ENCODE assay signal across 1 cellular context in the genomic region with DNA sequence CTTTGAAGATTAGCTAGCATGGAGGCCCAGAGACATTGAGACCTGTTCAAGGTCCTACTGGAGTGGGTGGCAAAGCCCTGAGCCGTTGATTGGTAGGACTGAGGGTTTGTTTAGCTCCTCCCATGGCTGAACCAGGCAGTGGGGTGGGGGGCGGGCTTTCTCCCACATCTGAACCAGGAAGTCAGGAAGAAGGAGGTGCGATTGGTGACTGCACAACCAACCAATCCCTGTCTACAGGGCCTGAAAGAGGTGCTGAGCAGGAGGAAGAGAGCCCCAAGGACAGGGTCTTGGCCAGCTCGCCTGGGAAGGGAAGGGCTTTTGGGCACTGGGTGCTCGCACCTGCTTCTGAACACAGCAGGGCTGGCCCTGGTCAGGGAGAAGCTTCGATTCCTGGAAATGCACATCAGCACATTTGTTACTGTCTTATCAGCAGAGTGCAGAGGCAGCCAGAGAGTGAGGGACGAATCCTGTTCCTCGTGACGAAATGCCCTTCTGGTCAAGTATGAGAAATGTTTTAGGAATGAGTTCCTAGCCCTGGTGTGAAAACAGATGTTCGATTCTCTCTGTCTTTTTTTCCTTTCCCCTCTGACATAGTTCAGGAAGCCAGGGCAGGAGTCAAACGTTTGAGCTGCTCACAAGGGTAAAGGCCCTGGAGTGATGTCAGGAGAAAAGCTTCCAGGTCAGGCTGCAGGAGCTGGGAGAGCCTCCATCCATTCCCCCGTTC.
TF ChIP-seq lines count a peak whose summit lies in the region.

No MANE protein-coding gene starts in this region.

TF ChIP-seq in K562, 482 proteins besides CTCF, POLR2A, EP300 and RAD21 (continued from another document and continues in another):
- TF ChIP-seq, protein P1, sequence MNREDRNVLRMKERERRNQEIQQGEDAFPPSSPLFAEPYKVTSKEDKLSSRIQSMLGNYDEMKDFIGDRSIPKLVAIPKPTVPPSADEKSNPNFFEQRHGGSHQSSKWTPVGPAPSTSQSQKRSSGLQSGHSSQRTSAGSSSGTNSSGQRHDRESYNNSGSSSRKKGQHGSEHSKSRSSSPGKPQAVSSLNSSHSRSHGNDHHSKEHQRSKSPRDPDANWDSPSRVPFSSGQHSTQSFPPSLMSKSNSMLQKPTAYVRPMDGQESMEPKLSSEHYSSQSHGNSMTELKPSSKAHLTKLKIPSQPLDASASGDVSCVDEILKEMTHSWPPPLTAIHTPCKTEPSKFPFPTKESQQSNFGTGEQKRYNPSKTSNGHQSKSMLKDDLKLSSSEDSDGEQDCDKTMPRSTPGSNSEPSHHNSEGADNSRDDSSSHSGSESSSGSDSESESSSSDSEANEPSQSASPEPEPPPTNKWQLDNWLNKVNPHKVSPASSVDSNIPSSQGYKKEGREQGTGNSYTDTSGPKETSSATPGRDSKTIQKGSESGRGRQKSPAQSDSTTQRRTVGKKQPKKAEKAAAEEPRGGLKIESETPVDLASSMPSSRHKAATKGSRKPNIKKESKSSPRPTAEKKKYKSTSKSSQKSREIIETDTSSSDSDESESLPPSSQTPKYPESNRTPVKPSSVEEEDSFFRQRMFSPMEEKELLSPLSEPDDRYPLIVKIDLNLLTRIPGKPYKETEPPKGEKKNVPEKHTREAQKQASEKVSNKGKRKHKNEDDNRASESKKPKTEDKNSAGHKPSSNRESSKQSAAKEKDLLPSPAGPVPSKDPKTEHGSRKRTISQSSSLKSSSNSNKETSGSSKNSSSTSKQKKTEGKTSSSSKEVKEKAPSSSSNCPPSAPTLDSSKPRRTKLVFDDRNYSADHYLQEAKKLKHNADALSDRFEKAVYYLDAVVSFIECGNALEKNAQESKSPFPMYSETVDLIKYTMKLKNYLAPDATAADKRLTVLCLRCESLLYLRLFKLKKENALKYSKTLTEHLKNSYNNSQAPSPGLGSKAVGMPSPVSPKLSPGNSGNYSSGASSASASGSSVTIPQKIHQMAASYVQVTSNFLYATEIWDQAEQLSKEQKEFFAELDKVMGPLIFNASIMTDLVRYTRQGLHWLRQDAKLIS (CRISPR knock-in tag; IDR thresholded peaks at IDR 0.05) = no peak
- TF ChIP-seq TCF7L2 (IDR thresholded peaks at IDR 0.05; ENCODE audit: low read depth, low read length) (no peak), ZNF444 (CRISPR knock-in tag; IDR thresholded peaks at IDR 0.05) (no peak), HDAC3 (IDR thresholded peaks at IDR 0.05; ENCODE audit: borderline replicate concordance, partially characterized antibody) (peak; percentile 83), CXXC5 (CRISPR knock-in tag; IDR thresholded peaks at IDR 0.05) (peak; percentile 86), RBBP5 (IDR thresholded peaks at IDR 0.05; ENCODE audit: borderline replicate concordance, insufficient read depth, low read length, poor library complexity, severe bottlenecking) (peak; percentile 91), HMG20A (CRISPR knock-in tag; conservative IDR thresholded peaks at IDR 0.05) (no peak), SP1 (CRISPR knock-in tag; IDR thresholded peaks at IDR 0.05) (no peak), ATF7 (IDR thresholded peaks at IDR 0.05) (peak; percentile 88), SP2 (IDR thresholded peaks at IDR 0.05; ENCODE audit: extremely low read depth, low read depth, low read length, poor library complexity, severe bottlenecking) (no peak), ARHGAP35 (IDR thresholded peaks at IDR 0.05; ENCODE audit: partially characterized antibody) (no peak), MEIS2 (IDR thresholded peaks at IDR 0.05; ENCODE audit: partially characterized antibody) (peak; percentile 91), ZNF696 (CRISPR knock-in tag; conservative IDR thresholded peaks at IDR 0.05) (no peak), TCF7 (IDR thresholded peaks at IDR 0.05; ENCODE audit: borderline replicate concordance) (no peak), CBX8 (IDR thresholded peaks at IDR 0.05; ENCODE audit: borderline replicate concordance, extremely low read depth, low read depth, low read length, poor library complexity, severe bottlenecking) (no peak), TBL1XR1 (IDR thresholded peaks at IDR 0.05; ENCODE audit: low read length in 2 of 2) (peak in 1 of 2 experiments; percentile 92; a peak in 3 of 4 replicates), NRF1 (conservative IDR thresholded peaks at IDR 0.05 in 1 of 2, IDR thresholded peaks at IDR 0.05 in 1 of 2) (peak; percentile 54 to 59), ZNF311 (CRISPR knock-in tag; IDR thresholded peaks at IDR 0.05) (0 out of 2 replicates have a peak, but pooled peaks have one; percentile 56), U2AF1 (optimal IDR thresholded peaks at IDR 0.05; ENCODE audit: low read depth, low read length) (no peak), PHB (CRISPR knock-in tag; IDR thresholded peaks at IDR 0.05) (no peak), HDAC6 (IDR thresholded peaks at IDR 0.05; ENCODE audit: low read depth, low read length) (no peak), ZNF586 (CRISPR knock-in tag; conservative IDR thresholded peaks at IDR 0.05) (no peak), CTBP1 (IDR thresholded peaks at IDR 0.05; ENCODE audit: borderline replicate concordance) (peak; percentile 95), ZNF699 (CRISPR knock-in tag; IDR thresholded peaks at IDR 0.05; ENCODE audit: insufficient replicate concordance) (no peak), CREM (IDR thresholded peaks at IDR 0.05; ENCODE audit: low read depth) (peak; percentile 87), MAFF (IDR thresholded peaks at IDR 0.05; ENCODE audit: low read length) (peak; percentile 92), ZNF184 (CRISPR knock-in tag; IDR thresholded peaks at IDR 0.05) (no peak), MAZ (CRISPR knock-in tag; conservative IDR thresholded peaks at IDR 0.05 in 1 of 2, IDR thresholded peaks at IDR 0.05 in 1 of 2) (peak in 1 of 2 experiments; percentile 75; a peak in 3 of 4 replicates), MYNN (IDR thresholded peaks at IDR 0.05) (peak; percentile 90), MYNN (CRISPR knock-in tag; IDR thresholded peaks at IDR 0.05) (no peak), ZNF41 (CRISPR knock-in tag; conservative IDR thresholded peaks at IDR 0.05) (no peak), RUNX1 (IDR thresholded peaks at IDR 0.05; ENCODE audit: low read depth) (no peak), GATAD2A (IDR thresholded peaks at IDR 0.05) (peak; percentile 73; the same call in 1 of the 2 replicates), NR2C1 (IDR thresholded peaks at IDR 0.05) (peak; percentile 54), NR2C1 (tag; IDR thresholded peaks at IDR 0.05) (peak; percentile 77), RBM39 (optimal IDR thresholded peaks at IDR 0.05; ENCODE audit: low read depth, low read length) (no peak), HNRNPK (IDR thresholded peaks at IDR 0.05; ENCODE audit: low read depth, low read length, poor library complexity, severe bottlenecking) (no peak), POLR2H (tag; IDR thresholded peaks at IDR 0.05; ENCODE audit: low read depth) (0 out of 2 replicates have a peak, but pooled peaks have one; percentile 41), HNRNPUL1 (IDR thresholded peaks at IDR 0.05; ENCODE audit: low read length) (no peak), SMC3 (conservative IDR thresholded peaks at IDR 0.05; ENCODE audit: insufficient read depth, low read depth, low read length) (no peak), MTA3 (IDR thresholded peaks at IDR 0.05; ENCODE audit: borderline replicate concordance) (peak; percentile 89), MCM2 (IDR thresholded peaks at IDR 0.05; ENCODE audit: low read depth) (no peak), ZFX (CRISPR knock-in tag; IDR thresholded peaks at IDR 0.05) (no peak)
- TF ChIP-seq, protein P2, sequence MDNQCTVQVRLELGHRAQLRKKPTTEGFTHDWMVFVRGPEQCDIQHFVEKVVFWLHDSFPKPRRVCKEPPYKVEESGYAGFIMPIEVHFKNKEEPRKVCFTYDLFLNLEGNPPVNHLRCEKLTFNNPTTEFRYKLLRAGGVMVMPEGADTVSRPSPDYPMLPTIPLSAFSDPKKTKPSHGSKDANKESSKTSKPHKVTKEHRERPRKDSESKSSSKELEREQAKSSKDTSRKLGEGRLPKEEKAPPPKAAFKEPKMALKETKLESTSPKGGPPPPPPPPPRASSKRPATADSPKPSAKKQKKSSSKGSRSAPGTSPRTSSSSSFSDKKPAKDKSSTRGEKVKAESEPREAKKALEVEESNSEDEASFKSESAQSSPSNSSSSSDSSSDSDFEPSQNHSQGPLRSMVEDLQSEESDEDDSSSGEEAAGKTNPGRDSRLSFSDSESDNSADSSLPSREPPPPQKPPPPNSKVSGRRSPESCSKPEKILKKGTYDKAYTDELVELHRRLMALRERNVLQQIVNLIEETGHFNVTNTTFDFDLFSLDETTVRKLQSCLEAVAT (IDR thresholded peaks at IDR 0.05) = peak in 1 of 2 experiments; percentile 77; a peak in 2 of 4 replicates
- TF ChIP-seq, protein P3, sequence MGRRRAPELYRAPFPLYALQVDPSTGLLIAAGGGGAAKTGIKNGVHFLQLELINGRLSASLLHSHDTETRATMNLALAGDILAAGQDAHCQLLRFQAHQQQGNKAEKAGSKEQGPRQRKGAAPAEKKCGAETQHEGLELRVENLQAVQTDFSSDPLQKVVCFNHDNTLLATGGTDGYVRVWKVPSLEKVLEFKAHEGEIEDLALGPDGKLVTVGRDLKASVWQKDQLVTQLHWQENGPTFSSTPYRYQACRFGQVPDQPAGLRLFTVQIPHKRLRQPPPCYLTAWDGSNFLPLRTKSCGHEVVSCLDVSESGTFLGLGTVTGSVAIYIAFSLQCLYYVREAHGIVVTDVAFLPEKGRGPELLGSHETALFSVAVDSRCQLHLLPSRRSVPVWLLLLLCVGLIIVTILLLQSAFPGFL (CRISPR knock-in tag; IDR thresholded peaks at IDR 0.05) = no peak
- TF ChIP-seq, protein P4, sequence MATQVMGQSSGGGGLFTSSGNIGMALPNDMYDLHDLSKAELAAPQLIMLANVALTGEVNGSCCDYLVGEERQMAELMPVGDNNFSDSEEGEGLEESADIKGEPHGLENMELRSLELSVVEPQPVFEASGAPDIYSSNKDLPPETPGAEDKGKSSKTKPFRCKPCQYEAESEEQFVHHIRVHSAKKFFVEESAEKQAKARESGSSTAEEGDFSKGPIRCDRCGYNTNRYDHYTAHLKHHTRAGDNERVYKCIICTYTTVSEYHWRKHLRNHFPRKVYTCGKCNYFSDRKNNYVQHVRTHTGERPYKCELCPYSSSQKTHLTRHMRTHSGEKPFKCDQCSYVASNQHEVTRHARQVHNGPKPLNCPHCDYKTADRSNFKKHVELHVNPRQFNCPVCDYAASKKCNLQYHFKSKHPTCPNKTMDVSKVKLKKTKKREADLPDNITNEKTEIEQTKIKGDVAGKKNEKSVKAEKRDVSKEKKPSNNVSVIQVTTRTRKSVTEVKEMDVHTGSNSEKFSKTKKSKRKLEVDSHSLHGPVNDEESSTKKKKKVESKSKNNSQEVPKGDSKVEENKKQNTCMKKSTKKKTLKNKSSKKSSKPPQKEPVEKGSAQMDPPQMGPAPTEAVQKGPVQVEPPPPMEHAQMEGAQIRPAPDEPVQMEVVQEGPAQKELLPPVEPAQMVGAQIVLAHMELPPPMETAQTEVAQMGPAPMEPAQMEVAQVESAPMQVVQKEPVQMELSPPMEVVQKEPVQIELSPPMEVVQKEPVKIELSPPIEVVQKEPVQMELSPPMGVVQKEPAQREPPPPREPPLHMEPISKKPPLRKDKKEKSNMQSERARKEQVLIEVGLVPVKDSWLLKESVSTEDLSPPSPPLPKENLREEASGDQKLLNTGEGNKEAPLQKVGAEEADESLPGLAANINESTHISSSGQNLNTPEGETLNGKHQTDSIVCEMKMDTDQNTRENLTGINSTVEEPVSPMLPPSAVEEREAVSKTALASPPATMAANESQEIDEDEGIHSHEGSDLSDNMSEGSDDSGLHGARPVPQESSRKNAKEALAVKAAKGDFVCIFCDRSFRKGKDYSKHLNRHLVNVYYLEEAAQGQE (CRISPR knock-in tag; IDR thresholded peaks at IDR 0.05; ENCODE audit: low read depth) = no peak
- TF ChIP-seq, protein P5, sequence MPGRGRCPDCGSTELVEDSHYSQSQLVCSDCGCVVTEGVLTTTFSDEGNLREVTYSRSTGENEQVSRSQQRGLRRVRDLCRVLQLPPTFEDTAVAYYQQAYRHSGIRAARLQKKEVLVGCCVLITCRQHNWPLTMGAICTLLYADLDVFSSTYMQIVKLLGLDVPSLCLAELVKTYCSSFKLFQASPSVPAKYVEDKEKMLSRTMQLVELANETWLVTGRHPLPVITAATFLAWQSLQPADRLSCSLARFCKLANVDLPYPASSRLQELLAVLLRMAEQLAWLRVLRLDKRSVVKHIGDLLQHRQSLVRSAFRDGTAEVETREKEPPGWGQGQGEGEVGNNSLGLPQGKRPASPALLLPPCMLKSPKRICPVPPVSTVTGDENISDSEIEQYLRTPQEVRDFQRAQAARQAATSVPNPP (IDR thresholded peaks at IDR 0.05; ENCODE audit: borderline replicate concordance, insufficient read depth, insufficient read length) = no peak
- TF ChIP-seq, protein P6, sequence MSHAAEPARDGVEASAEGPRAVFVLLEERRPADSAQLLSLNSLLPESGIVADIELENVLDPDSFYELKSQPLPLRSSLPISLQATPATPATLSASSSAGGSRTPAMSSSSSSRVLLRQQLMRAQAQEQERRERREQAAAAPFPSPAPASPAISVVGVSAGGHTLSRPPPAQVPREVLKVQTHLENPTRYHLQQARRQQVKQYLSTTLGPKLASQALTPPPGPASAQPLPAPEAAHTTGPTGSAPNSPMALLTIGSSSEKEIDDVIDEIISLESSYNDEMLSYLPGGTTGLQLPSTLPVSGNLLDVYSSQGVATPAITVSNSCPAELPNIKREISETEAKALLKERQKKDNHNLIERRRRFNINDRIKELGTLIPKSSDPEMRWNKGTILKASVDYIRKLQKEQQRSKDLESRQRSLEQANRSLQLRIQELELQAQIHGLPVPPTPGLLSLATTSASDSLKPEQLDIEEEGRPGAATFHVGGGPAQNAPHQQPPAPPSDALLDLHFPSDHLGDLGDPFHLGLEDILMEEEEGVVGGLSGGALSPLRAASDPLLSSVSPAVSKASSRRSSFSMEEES (CRISPR knock-in tag; IDR thresholded peaks at IDR 0.05) = no peak
- TF ChIP-seq, protein P7, sequence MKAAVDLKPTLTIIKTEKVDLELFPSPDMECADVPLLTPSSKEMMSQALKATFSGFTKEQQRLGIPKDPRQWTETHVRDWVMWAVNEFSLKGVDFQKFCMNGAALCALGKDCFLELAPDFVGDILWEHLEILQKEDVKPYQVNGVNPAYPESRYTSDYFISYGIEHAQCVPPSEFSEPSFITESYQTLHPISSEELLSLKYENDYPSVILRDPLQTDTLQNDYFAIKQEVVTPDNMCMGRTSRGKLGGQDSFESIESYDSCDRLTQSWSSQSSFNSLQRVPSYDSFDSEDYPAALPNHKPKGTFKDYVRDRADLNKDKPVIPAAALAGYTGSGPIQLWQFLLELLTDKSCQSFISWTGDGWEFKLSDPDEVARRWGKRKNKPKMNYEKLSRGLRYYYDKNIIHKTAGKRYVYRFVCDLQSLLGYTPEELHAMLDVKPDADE (conservative IDR thresholded peaks at IDR 0.05; ENCODE audit: control insufficient read depth, low read depth, low read length) = 0 out of 2 replicates have a peak, but pooled peaks have one; percentile 49
- TF ChIP-seq, protein P8, sequence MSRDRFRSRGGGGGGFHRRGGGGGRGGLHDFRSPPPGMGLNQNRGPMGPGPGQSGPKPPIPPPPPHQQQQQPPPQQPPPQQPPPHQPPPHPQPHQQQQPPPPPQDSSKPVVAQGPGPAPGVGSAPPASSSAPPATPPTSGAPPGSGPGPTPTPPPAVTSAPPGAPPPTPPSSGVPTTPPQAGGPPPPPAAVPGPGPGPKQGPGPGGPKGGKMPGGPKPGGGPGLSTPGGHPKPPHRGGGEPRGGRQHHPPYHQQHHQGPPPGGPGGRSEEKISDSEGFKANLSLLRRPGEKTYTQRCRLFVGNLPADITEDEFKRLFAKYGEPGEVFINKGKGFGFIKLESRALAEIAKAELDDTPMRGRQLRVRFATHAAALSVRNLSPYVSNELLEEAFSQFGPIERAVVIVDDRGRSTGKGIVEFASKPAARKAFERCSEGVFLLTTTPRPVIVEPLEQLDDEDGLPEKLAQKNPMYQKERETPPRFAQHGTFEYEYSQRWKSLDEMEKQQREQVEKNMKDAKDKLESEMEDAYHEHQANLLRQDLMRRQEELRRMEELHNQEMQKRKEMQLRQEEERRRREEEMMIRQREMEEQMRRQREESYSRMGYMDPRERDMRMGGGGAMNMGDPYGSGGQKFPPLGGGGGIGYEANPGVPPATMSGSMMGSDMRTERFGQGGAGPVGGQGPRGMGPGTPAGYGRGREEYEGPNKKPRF (IDR thresholded peaks at IDR 0.05; ENCODE audit: low read depth, low read length) = no peak
